17 cellular contexts compared by ENCODE assay signal in the genomic region with DNA sequence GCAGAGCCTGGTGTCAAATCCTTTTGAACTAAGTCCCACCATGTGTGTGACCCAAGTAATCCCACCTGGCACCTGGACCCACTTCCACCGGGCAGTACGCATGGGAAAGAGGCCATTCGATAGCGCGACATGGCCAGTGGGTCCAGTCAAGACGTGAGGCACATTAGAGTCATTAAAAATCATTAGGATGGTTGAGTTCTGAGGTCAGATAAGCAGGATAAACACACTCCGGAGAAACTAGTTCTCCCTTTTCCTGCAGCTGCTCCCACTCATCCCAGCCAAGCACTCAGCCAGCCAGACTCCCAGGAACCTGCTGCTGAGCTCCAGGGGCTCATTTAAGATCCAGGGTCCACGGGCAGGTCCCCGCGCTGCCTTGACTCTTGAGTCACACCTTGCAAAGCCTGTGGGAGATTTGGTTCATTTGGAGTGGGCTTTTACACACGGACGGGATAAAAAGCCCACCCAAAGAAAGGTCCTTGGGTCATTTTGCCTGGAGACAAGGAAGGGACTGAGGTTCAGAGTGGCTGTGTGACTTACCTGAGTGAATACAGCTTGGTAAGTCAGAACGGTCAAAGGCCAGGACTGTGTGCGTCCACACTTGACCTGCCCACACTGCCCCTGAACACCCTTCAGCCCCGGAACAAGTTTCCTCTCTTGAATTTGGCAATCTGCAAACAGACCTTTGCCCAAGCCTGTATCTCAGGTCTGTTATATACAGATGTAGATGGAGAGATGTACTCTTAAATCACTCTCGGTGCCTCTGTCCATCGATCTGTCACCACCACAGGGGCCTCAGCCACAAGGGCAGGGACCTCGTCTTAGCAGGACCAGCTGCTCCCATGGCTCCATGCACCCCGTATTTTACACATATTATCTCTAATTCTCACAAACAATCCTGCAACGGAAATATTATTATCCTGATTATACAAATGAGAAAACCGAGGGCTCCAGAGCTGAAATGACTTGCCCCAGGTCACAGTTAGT.
A peak's percentile ranks its signal among the peaks of the same experiment; 100 is the strongest.
DNase-seq lines count a peak whose midpoint lies in the region; ATAC-seq, FAIRE-seq and TF ChIP-seq lines count a peak whose summit lies in the region.
"Had no signal": no experiment of that assay in that cellular context is flagged by ENCODE, and none has a peak within 500 bp of the region (broad histone marks: within the 10 kb centered on the region; RNA-seq: fewer than 3 reads in every experiment).

No MANE protein-coding gene starts in this region.

- TF ChIP-seq CTCF in A549 (IDR thresholded peaks at IDR 0.05) (no peak), endodermal cell (conservative IDR thresholded peaks at IDR 0.05) (no peak)

- H3K4me1 Mint-ChIP-seq in endodermal cell (peaks cover 7% of the 10 kb centered on the region), immature natural killer cell (no peaks in the 10 kb centered on the region)

- H3K4me3 Mint-ChIP-seq in endodermal cell, result no peak overlapping the region
- H3K4me3 Mint-ChIP-seq in immature natural killer cell, result no peak overlapping the region

- H3K4me1 ChIP-seq in A549 (peaks cover 29% of the 10 kb centered on the region), endodermal cell (ENCODE audit: control insufficient read depth, insufficient read depth, low read length) (no peaks in the 10 kb centered on the region), small intestine (ENCODE audit: control insufficient read depth in 2 of 2, insufficient read depth in 1 of 2, low read depth in 1 of 2, low read length in 1 of 2) (no peaks in the 10 kb centered on the region)
- H3K4me1 ChIP-seq: BLaER1 had no signal

- no peaks in the 10 kb centered on the region for H3K36me3 Mint-ChIP-seq in endodermal cell (ENCODE audit: low read depth)
- H3K36me3 Mint-ChIP-seq in immature natural killer cell, result peaks cover 0 to 2% (median 0%) of the 10 kb centered on the region in 3 donors

- TF ChIP-seq POLR2A in A549 (IDR thresholded peaks at IDR 0.05; ENCODE audit: low read length), result no peak

- no peak overlapping the region for H3K27ac Mint-ChIP-seq in endodermal cell
- H3K27ac Mint-ChIP-seq in immature natural killer cell, result no peak overlapping the region

- FAIRE-seq in A549 (lab: Jason Lieb, UNC) (no peak), small intestine (lab: Jason Lieb, UNC) (no peak)

- DNase-seq in DMS79 treated with DMSO at 0.1 percent for 48 hours (lab: John Stamatoyannopoulos, UW), result peak; percentile 40
- DNase-seq in DMS79 (lab: John Stamatoyannopoulos, UW), result no peak
- no peak for DNase-seq in A549 (ENCODE audit: low read depth in 1 of 2, low spot score in 1 of 2)
- peak; percentile 17 for DNase-seq in endodermal cell
- no peak for DNase-seq in immature natural killer cell
- no peak for DNase-seq in small intestine
- DNase-seq: DMS153; HCEC 1CT; NCI-H146; NCI-H2081 treated with DMSO at 0.1 percent for 48 hours; NCI-H2227 treated with DMSO at 0.1 percent for 48 hours; NCI-H526 treated with DMSO at 0.1 percent for 48 hours; NK-92 treated with Interleukin-12 subunit alpha and Interleukin-12 subunit beta, amount 100 ng/mL, for 24 hours had no signal

- no peak for TF ChIP-seq RAD21 in A549 (conservative IDR thresholded peaks at IDR 0.05 in 1 of 2, IDR thresholded peaks at IDR 0.05 in 1 of 2)

- ATAC-seq in A549, result no peak
- no peak for ATAC-seq in HG02840 (IDR thresholded peaks at IDR 0.05; ENCODE audit: low FRiP score, unreplicated experiment)

- H3K9me3 Mint-ChIP-seq in endodermal cell (no peaks in the 10 kb centered on the region), immature natural killer cell (no peaks in the 10 kb centered on the region)

- H3K4me2 ChIP-seq in A549, result no peak overlapping the region
- H3K4me2 ChIP-seq: BLaER1 had no signal

- 62% methylated on average over 21 of the region's 21 CpGs for WGBS in A549 (ENCODE audit: missing lambda C conversion rate)
- 87% methylated on average over 15 to 21 of the region's 21 CpGs for WGBS in endodermal cell (ENCODE audit: insufficient coverage in 1 of 2, insufficient read length in 1 of 2), 2 experiments
- WGBS in small intestine, 3 donors, result 20 to 48% (median 33%) methylated on average over 21 of the region's 21 CpGs

- TF ChIP-seq EP300 in A549 (IDR thresholded peaks at IDR 0.05), result no peak

- peaks cover 40% of the 10 kb centered on the region for H3K27me3 Mint-ChIP-seq in endodermal cell (ENCODE audit: insufficient read depth)
- peaks cover 4 to 13% (median 7%) of the 10 kb centered on the region in 3 donors for H3K27me3 Mint-ChIP-seq in immature natural killer cell (ENCODE audit: low read depth in 3 of 3)

- POLR2A ChIA-PET in A549 (lab: Yijun Ruan, JAX), result no interaction called here

- no peaks in the 10 kb centered on the region for H3K36me3 ChIP-seq in endodermal cell (ENCODE audit: control insufficient read depth, insufficient read depth, low read length)
- H3K36me3 ChIP-seq in small intestine (ENCODE audit: control insufficient read depth in 2 of 2, insufficient read depth in 2 of 2, low read length in 2 of 2), result no peaks in the 10 kb centered on the region
- H3K36me3 ChIP-seq: BLaER1 had no signal

- H3K9me3 ChIP-seq in A549 (no peaks in the 10 kb centered on the region), endodermal cell (ENCODE audit: control insufficient read depth, low read length) (no peaks in the 10 kb centered on the region), small intestine (ENCODE audit: control insufficient read depth, low read depth) (no peaks in the 10 kb centered on the region)
- H3K9me3 ChIP-seq: BLaER1 had no signal

- no peak overlapping the region for H3K4me3 ChIP-seq in A549
- no peak overlapping the region for H3K4me3 ChIP-seq in endodermal cell (ENCODE audit: low read length)
- H3K4me3 ChIP-seq in skin epidermis, result no peak overlapping the region
- no peak overlapping the region for H3K4me3 ChIP-seq in small intestine (ENCODE audit: low read depth in 1 of 2, low read length in 2 of 2)
- H3K4me3 ChIP-seq: BLaER1 had no signal

- H3K9ac ChIP-seq in endodermal cell (ENCODE audit: extremely low read depth, low read length, poor library complexity, severe bottlenecking), result no peak overlapping the region
- H3K9ac ChIP-seq: BLaER1 had no signal

- H3K27me3 ChIP-seq in endodermal cell (ENCODE audit: control insufficient read depth, insufficient read depth, low read length, poor library complexity, severe bottlenecking) (no peaks in the 10 kb centered on the region), small intestine (ENCODE audit: control insufficient read depth in 2 of 2, insufficient read depth in 2 of 2, low read length in 2 of 2) (no peaks in the 10 kb centered on the region)
- H3K27me3 ChIP-seq: BLaER1 had no signal

- CTCF ChIA-PET in A549 (lab: Yijun Ruan, JAX), result interaction anchor here (0.7 kb wide), 1 partner anchor 61 kb away, joined by 3 read pairs; no protein-coding TSS in a partner anchor

- peak overlapping the region; percentile 10 to 63; a peak in 4 of 6 replicates for H3K27ac ChIP-seq in A549
- H3K27ac ChIP-seq in endodermal cell (ENCODE audit: low read depth, low read length), result no peak overlapping the region
- H3K27ac ChIP-seq in skin epidermis, result peak overlapping the region in 15 of 21 experiments; percentile 39 to 86 (median 61)
- H3K27ac ChIP-seq in small intestine (ENCODE audit: low read depth in 1 of 2, low read length in 1 of 2), result no peak overlapping the region
- H3K27ac ChIP-seq: 22Rv1, BLaER1 had no signal

TF ChIP-seq in A549, 52 proteins besides CTCF, POLR2A, EP300 and RAD21:
- TF ChIP-seq ZSCAN20 (CRISPR knock-in tag; IDR thresholded peaks at IDR 0.05), result no peak
- no peak for TF ChIP-seq FOXS1 (CRISPR knock-in tag; IDR thresholded peaks at IDR 0.05)
- TF ChIP-seq, protein P1, sequence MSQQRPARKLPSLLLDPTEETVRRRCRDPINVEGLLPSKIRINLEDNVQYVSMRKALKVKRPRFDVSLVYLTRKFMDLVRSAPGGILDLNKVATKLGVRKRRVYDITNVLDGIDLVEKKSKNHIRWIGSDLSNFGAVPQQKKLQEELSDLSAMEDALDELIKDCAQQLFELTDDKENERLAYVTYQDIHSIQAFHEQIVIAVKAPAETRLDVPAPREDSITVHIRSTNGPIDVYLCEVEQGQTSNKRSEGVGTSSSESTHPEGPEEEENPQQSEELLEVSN (IDR thresholded peaks at IDR 0.05; ENCODE audit: borderline replicate concordance, low read depth), result no peak
- TF ChIP-seq HOXB5 (CRISPR knock-in tag; IDR thresholded peaks at IDR 0.05), result no peak
- TF ChIP-seq FOSB (CRISPR knock-in tag; IDR thresholded peaks at IDR 0.05), result no peak

Comparison
In these comparisons a context has a peak if more than half of its experiments do, and no peak if none do; other contexts are left out.
1. DNase-seq: peak in DMS79 treated with DMSO at 0.1 percent for 48 hours (single experiment) and endodermal cell (single experiment); none in DMS79 (single experiment), A549 (0 of 2), immature natural killer cell (0 of 3) and small intestine (single experiment).
2. H3K27ac ChIP-seq: peak in A549 (2 of 2) and skin epidermis (15 of 21); none in endodermal cell (single experiment) and small intestine (0 of 2).